In genomic region chr12:131674373-131674772, GRCh38 we compare ENCODE assay signal across 23 cellular contexts.
"Had no signal": no experiment of that assay in that cellular context is flagged by ENCODE, and none has a peak within 500 bp of the region (broad histone marks: within the 10 kb centered on the region; RNA-seq: fewer than 3 reads in every experiment).

No MANE protein-coding gene starts in this region.

- H3K27ac ChIP-seq: gastrocnemius medialis, hepatocyte, neural progenitor cell, ovary, right lobe of liver, testis, transverse colon, uterus, WERI-Rb-1 had no signal

- H3K9me3 ChIP-seq: gastrocnemius medialis, ovary, right lobe of liver, testis, transverse colon had no signal

- H3K4me1 ChIP-seq: gastrocnemius medialis, neural progenitor cell, right lobe of liver, testis, transverse colon, uterus had no signal

- DNase-seq: activated CD4-positive, alpha-beta memory T cell treated with anti-CD3 and anti-CD28 coated beads, Interleukin-2, amount 10 ng/mL, durations not matched to agents 7 days and 5 days; activated CD4-positive, alpha-beta T cell treated with anti-CD3 and anti-CD28 coated beads for 1 hour; activated CD4-positive, alpha-beta T cell treated with anti-CD3 and anti-CD28 coated beads, Interleukin-2, amount 10 ng/mL, durations not matched to agents 7 days and 5 days; activated CD8-positive, alpha-beta memory T cell treated with anti-CD3 and anti-CD28 coated beads, Interleukin-2, amount 50 U/mL, for 48 hours; activated naive CD4-positive, alpha-beta T cell; activated T-cell treated with anti-CD3 and anti-CD28 coated beads, Interleukin-2, amount 50 U/mL, for 4 hours; anterior cingulate cortex; effector memory CD4-positive, alpha-beta T cell; erythroblast; gastrocnemius medialis; left colon; natural killer cell; ovary; right lobe of liver; stimulated activated CD4-positive, alpha-beta T cell treated with anti-CD3 and anti-CD28 coated beads, Interleukin-2, amount 100 ng/mL, for 48 hours; stimulated activated naive CD8-positive, alpha-beta T cell treated with anti-CD3 and anti-CD28 coated beads, Interleukin-15, Interleukin-2, amounts not matched to agents 100 U/mL and 50 U/mL, for 24 hours; testis; transverse colon; uterus; WERI-Rb-1 had no signal

- H3K27me3 ChIP-seq: neural progenitor cell, ovary, right lobe of liver, testis, uterus had no signal

- H3K4me3 ChIP-seq: gastrocnemius medialis, hepatocyte, neural progenitor cell, ovary, right lobe of liver, testis, transverse colon, uterus had no signal

- ATAC-seq: activated T-cell treated with anti-CD3 and anti-CD28 coated beads, Interleukin-2, amount 50 U/mL, for 4 hours; activated T-helper 17 cell treated with anti-CD3 and anti-CD28 coated beads, Interleukin-2, amount 50 U/mL, for 72 hours; gastrocnemius medialis; left colon; natural killer cell; stimulated activated naive CD8-positive, alpha-beta T cell treated with anti-CD3 and anti-CD28 coated beads, Interleukin-15, Interleukin-2, amounts not matched to agents 100 U/mL and 50 U/mL, for 24 hours had no signal

- H3K36me3 ChIP-seq: gastrocnemius medialis, neural progenitor cell, ovary, right lobe of liver, transverse colon, uterus, WERI-Rb-1 had no signal
